ENCODE assay signal across 15 cellular contexts in the genomic region with DNA sequence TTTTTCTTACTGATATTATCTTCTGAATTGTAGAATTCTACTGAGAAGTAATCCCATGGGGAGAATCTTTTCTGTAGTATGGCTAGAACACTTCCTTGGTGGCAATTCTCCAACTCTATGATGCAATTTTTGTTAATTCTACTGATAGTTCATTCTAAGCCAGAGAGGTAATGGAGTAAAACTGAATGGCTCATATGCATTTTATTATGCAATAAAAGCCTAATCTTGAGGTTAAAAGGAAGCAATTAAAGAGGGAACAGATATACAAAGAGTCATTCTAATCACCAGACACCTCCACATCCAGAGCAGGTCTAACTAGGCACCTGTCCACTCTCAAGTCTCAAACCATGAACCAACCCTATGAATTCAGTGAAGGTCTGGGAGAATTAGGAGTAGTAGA. TPM values are rescaled to one million over a fixed set of nuclear protein-coding genes. Genes with fewer than 3 reads are reported as not detected.
DNase-seq lines count a peak whose midpoint lies in the region; ATAC-seq, FAIRE-seq and TF ChIP-seq lines count a peak whose summit lies in the region.
"Had no signal": no experiment of that assay in that cellular context is flagged by ENCODE, and none has a peak within 500 bp of the region (broad histone marks: within the 10 kb centered on the region; RNA-seq: fewer than 3 reads in every experiment).

No MANE protein-coding gene starts in this region.

- peaks cover 80% of the 10 kb centered on the region for H3K36me3 ChIP-seq in K562 (ENCODE audit: control insufficient read depth, insufficient read depth, low read length)

- H3K4me1 ChIP-seq in K562 (replicated peaks in 1 of 2; ENCODE audit: control insufficient read depth in 2 of 2, insufficient read depth in 2 of 2, low read length in 2 of 2): no peaks in the 10 kb centered on the region
- H3K4me1 ChIP-seq: neural progenitor cell had no signal

- peaks cover 37% of the 10 kb centered on the region for H3K79me2 ChIP-seq in K562 (ENCODE audit: control insufficient read depth, insufficient read depth, low read length)

- no peak for TF ChIP-seq RAD21 in K562 (CRISPR knock-in tag; conservative IDR thresholded peaks at IDR 0.05 in 1 of 2, IDR thresholded peaks at IDR 0.05 in 1 of 2)

- TF ChIP-seq CTCF in K562 (IDR thresholded peaks at IDR 0.05 in 2 of 3, conservative IDR thresholded peaks at IDR 0.05 in 1 of 3; ENCODE audit: insufficient read depth in 2 of 3, low read depth in 1 of 3, low read length in 3 of 3): no peak

- no peak for FAIRE-seq in K562 (lab: Jason Lieb, UNC)

- no peak for TF ChIP-seq EP300 in K562 (IDR thresholded peaks at IDR 0.05; ENCODE audit: low read length)

- no TSS peak for BruUV-seq in K562 (replicated peaks; lab: Mats Ljungman, UMichigan)

- no peaks in the 10 kb centered on the region for H3K27me3 ChIP-seq in K562 (ENCODE audit: control insufficient read depth in 2 of 2, insufficient read depth in 2 of 2, low read length in 2 of 2)
- H3K27me3 ChIP-seq: hepatocyte, neural progenitor cell had no signal

- intact Hi-C loops in K562 (cut with micrococcal nuclease) (no loop called here), left colon (cut with DNase I, micrococcal nuclease) (no loop called here)

- no peak overlapping the region for H3K4me2 ChIP-seq in K562 (ENCODE audit: insufficient read depth, low read length)
- H3K4me2 ChIP-seq: GM23338, hepatocyte, neural progenitor cell had no signal

- ATAC-seq in K562: no peak
- ATAC-seq in left colon: peak; percentile 96
- ATAC-seq in HG02678 (IDR thresholded peaks at IDR 0.05; ENCODE audit: unreplicated experiment): no peak
- ATAC-seq: GM23338 had no signal

- H3K4me3 ChIP-seq in K562: no peak overlapping the region
- H3K4me3 ChIP-seq: GM23338, hepatocyte, neural progenitor cell had no signal

- CTCF ChIA-PET in K562 (lab: Yijun Ruan, JAX; ENCODE audit: low intra/inter-chr PET ratio): no interaction called here

- no peaks in the 10 kb centered on the region for H3K9me1 ChIP-seq in K562 (ENCODE audit: control insufficient read depth, insufficient read depth, low read length)

- H2AFZ ChIP-seq in K562 (ENCODE audit: low read depth, low read length): no peak overlapping the region
- H2AFZ ChIP-seq: GM23338, hepatocyte, neural progenitor cell had no signal

- POLR2A ChIA-PET in K562 (lab: Yijun Ruan, JAX): interaction anchor here (0.8 to 1.1 kb wide), 2 partner anchors 9 to 10 kb away, joined by 3 read pairs; no protein-coding TSS in a partner anchor

- H3K27ac ChIP-seq in K562 (ENCODE audit: extremely low read depth, low read depth, low read length): no peak overlapping the region
- H3K27ac ChIP-seq: hepatocyte, neural progenitor cell had no signal

- in situ Hi-C loops in K562 (cut with MboI): no loop called here

- H3K9ac ChIP-seq in K562 (ENCODE audit: insufficient read depth in 1 of 2, low read depth in 2 of 2, low read length in 2 of 2): no peak overlapping the region
- H3K9ac ChIP-seq: neural progenitor cell had no signal

- DNase-seq in EH (ENCODE audit: low read depth) (peak; percentile 52), LHCN-M2 (ENCODE audit: low read depth) (peak; percentile 2), K562 (ENCODE audit: extremely low read depth in 1 of 4, low spot score in 3 of 4) (no peak), left colon (no peak), activated gamma-delta T cell treated with Interleukin-2 at 50 U/mL for 16 hours (no peak), NCI-H1417 treated with DMSO at 0.1 percent for 48 hours (lab: John Stamatoyannopoulos, UW) (no peak), NCI-H82 (lab: John Stamatoyannopoulos, UW) (no peak)
- DNase-seq: activated T-cell treated with anti-CD3 and anti-CD28 coated beads for 4 hours; CD4-positive, CD25-positive, alpha-beta regulatory T cell; substantia nigra; SW 1271 had no signal

- H4K20me1 ChIP-seq in K562 (replicated peaks; ENCODE audit: control insufficient read depth, insufficient read depth, low read length): no peaks in the 10 kb centered on the region

- no peaks in the 10 kb centered on the region for H3K9me3 ChIP-seq in K562 (replicated peaks; ENCODE audit: control insufficient read depth, insufficient read depth, low read depth, low read length)

- TF ChIP-seq POLR2A in K562 (conservative IDR thresholded peaks at IDR 0.05): no peak

TF ChIP-seq in K562, 482 proteins besides CTCF, POLR2A, EP300 and RAD21:
- TF ChIP-seq SMAD4 (CRISPR knock-in tag; conservative IDR thresholded peaks at IDR 0.05) (0 out of 2 replicates have a peak, but pooled peaks have one; percentile 12), CEBPG (CRISPR knock-in tag; IDR thresholded peaks at IDR 0.05) (no peak), CEBPG (tag; conservative IDR thresholded peaks at IDR 0.05 in 1 of 2, IDR thresholded peaks at IDR 0.05 in 1 of 2) (peak; percentile 81 to 85), ATF3 (IDR thresholded peaks at IDR 0.05) (peak; percentile 27; the same call in 1 of the 2 replicates), ATF3 (CRISPR knock-in tag; conservative IDR thresholded peaks at IDR 0.05) (no peak), CEBPB (tag; IDR thresholded peaks at IDR 0.05) (0 out of 2 replicates have a peak, but pooled peaks have one; percentile 13), HDGF (IDR thresholded peaks at IDR 0.05) (no peak), ZNF766 (CRISPR knock-in tag; conservative IDR thresholded peaks at IDR 0.05) (no peak), ZNF589 (CRISPR knock-in tag; IDR thresholded peaks at IDR 0.05; ENCODE audit: low read depth) (no peak), DMBX1 (CRISPR knock-in tag; IDR thresholded peaks at IDR 0.05; ENCODE audit: borderline replicate concordance) (no peak)
- TF ChIP-seq, protein P1, sequence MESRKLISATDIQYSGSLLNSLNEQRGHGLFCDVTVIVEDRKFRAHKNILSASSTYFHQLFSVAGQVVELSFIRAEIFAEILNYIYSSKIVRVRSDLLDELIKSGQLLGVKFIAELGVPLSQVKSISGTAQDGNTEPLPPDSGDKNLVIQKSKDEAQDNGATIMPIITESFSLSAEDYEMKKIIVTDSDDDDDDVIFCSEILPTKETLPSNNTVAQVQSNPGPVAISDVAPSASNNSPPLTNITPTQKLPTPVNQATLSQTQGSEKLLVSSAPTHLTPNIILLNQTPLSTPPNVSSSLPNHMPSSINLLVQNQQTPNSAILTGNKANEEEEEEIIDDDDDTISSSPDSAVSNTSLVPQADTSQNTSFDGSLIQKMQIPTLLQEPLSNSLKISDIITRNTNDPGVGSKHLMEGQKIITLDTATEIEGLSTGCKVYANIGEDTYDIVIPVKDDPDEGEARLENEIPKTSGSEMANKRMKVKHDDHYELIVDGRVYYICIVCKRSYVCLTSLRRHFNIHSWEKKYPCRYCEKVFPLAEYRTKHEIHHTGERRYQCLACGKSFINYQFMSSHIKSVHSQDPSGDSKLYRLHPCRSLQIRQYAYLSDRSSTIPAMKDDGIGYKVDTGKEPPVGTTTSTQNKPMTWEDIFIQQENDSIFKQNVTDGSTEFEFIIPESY (CRISPR knock-in tag; IDR thresholded peaks at IDR 0.05): no peak
- TF ChIP-seq, protein P2, sequence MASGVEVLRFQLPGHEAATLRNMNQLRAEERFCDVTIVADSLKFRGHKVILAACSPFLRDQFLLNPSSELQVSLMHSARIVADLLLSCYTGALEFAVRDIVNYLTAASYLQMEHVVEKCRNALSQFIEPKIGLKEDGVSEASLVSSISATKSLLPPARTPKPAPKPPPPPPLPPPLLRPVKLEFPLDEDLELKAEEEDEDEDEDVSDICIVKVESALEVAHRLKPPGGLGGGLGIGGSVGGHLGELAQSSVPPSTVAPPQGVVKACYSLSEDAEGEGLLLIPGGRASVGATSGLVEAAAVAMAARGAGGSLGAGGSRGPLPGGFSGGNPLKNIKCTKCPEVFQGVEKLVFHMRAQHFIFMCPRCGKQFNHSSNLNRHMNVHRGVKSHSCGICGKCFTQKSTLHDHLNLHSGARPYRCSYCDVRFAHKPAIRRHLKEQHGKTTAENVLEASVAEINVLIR (CRISPR knock-in tag; IDR thresholded peaks at IDR 0.05): no peak
TF ChIP-seq in K562: peak in this region for 4.

RNA-seq across cellular contexts. Expression of gene RAP2C, which starts 9.7 kb away (rescaled TPM):
- total RNA-seq in LHCN-M2 (2014; rRNA removed): 20.1 and 21.0 TPM in 2 replicates
- polyA plus RNA-seq in LHCN-M2 (2012): 8.1 TPM
- total RNA-seq in K562 (2011; cell fraction: chromatin; rRNA removed; ENCODE audit: low replicate concordance): 10.3 and 21.0 TPM in 2 replicates
- 6.7 and 7.4 TPM in 2 replicates for total RNA-seq in K562 (2011; cell fraction: nucleolus; rRNA removed)
- 11.7 and 26.1 TPM in 2 replicates for total RNA-seq in K562 (2011; cell fraction: nucleoplasm; rRNA removed)
- total RNA-seq in K562 (2014; rRNA removed): 7.8 and 7.9 TPM in 2 replicates
- total RNA-seq in K562 (2014; rRNA removed; fragmentation: Illumina TruSeq; extraction: Trizol): 25.9 and 28.7 TPM in 2 replicates
- 23.4 and 26.4 TPM in 2 replicates for total RNA-seq in K562 (2015; rRNA removed; fragmentation: Illumina TruSeq; extraction: Trizol)
- total RNA-seq in K562 (2021): 28.1 and 28.6 TPM in 2 replicates
- 20.2 and 24.1 TPM in 2 replicates for polyA plus RNA-seq in K562 (2011; rRNA removed)
- 9.5 and 9.6 TPM in 2 replicates for polyA plus RNA-seq in K562 (2011; cell fraction: cytosol; rRNA removed)
- 25.2 and 31.4 TPM in 2 replicates for polyA plus RNA-seq in K562 (2011; cell fraction: nucleus; rRNA removed)
- polyA plus RNA-seq in K562 (2012): 18.9 and 24.7 TPM in 2 replicates
- polyA plus RNA-seq in K562 (2014; fragmentation: Illumina TruSeq; extraction: Trizol): 18.6 and 20.8 TPM in 2 replicates
- 10 to 100 TPM; 13.0 to 16.6 TPM for polyA plus RNA-seq in K562 (2014; fragmentation: Nextera tagmentation; extraction: Ambion mirVana)
- polyA plus RNA-seq in K562 (2014; rRNA removed): 13.9 and 14.9 TPM in 2 replicates
- polyA minus RNA-seq in K562 (2011; rRNA and poly(A)+ RNA removed): 32.7 TPM in 2 replicates
- polyA minus RNA-seq in K562 (2011; cell fraction: cytosol; rRNA and poly(A)+ RNA removed): 14.2 and 15.3 TPM in 2 replicates
- 8.6 and 18.0 TPM in 2 replicates for polyA minus RNA-seq in K562 (2011; cell fraction: nucleus; rRNA and poly(A)+ RNA removed)
- 10 to 100 TPM; 25.3 to 29.9 TPM for total RNA-seq in left colon

Comparison
In these comparisons a context has a peak if more than half of its experiments do, and no peak if none do; other contexts are left out.
1. DNase-seq: peak in EH (single experiment) and LHCN-M2 (single experiment); none in K562 (0 of 4), left colon (0 of 2), activated gamma-delta T cell treated with Interleukin-2 at 50 U/mL for 16 hours (single experiment), NCI-H1417 treated with DMSO at 0.1 percent for 48 hours (single experiment) and NCI-H82 (single experiment).